ENCODE assay signal across 22 cellular contexts in the genomic region with DNA sequence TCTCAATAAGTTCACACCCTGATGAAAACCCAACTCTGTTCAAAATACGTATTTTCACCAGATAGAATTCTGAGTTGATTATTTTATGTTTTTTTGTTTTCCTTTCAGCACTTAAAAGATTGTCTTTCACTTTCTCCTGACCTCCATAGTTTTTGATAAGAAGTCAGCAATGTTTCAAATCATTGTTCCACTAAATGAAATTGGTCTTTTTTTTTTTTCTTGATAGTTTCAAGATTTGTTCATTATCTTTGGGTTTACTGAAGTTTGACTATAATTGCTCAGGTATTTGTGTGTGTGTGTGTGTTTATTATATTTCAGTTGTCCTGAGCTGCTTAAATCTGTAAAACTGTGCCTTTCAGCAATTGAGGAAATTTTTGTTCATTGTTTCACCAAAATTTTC.
"Had no signal": no experiment of that assay in that cellular context is flagged by ENCODE, and none has a peak within 500 bp of the region (broad histone marks: within the 10 kb centered on the region; RNA-seq: fewer than 3 reads in every experiment).

No MANE protein-coding gene starts in this region.

- H3K4me1 ChIP-seq: left ventricle myocardium inferior, right atrium auricular region, right lobe of liver, stomach, testis, thyroid gland, transverse colon, upper lobe of left lung, vagina had no signal

- DNase-seq: hypothalamus; islet precursor cell; left ventricle myocardium inferior; midbrain; mucosa of descending colon; naive thymus-derived CD4-positive, alpha-beta T cell; ovary; right lobe of liver; stimulated activated CD4-positive, alpha-beta T cell treated with anti-CD3 and anti-CD28 coated beads, Interleukin-1b, Interleukin-23, amount 100 ng/mL, for 48 hours; stimulated activated CD4-positive, alpha-beta T cell treated with anti-CD3 and anti-CD28 coated beads, Interleukin-2, amount 100 ng/mL, for 48 hours; stimulated activated CD4-positive, alpha-beta T cell treated with anti-CD3 and anti-CD28 coated beads, Interleukin-4, amount 100 ng/mL, for 4 hours; stimulated activated CD8-positive, alpha-beta memory T cell treated with anti-CD3 and anti-CD28 coated beads, Interleukin-4, amount 100 ng/mL, for 48 hours; stimulated activated naive CD8-positive, alpha-beta T cell treated with anti-CD3 and anti-CD28 coated beads, Interleukin-15, Interleukin-2, amounts not matched to agents 100 U/mL and 50 U/mL, for 24 hours; stomach; testis; thyroid gland; transverse colon; upper lobe of left lung had no signal

- H3K27me3 ChIP-seq: ovary, right atrium auricular region, right lobe of liver, stomach, testis, thyroid gland, transverse colon, upper lobe of left lung, vagina had no signal

- H3K9me3 ChIP-seq: mucosa of descending colon, ovary, right atrium auricular region, right lobe of liver, stomach, testis, thyroid gland, transverse colon, vagina had no signal

- H3K4me3 ChIP-seq: left ventricle myocardium inferior, lung, mucosa of descending colon, ovary, right atrium auricular region, right lobe of liver, smooth muscle cell, stomach, testis, thyroid gland, transverse colon, upper lobe of left lung, vagina had no signal

- H3K27ac ChIP-seq: left ventricle myocardium inferior, ovary, right atrium auricular region, right lobe of liver, stomach, testis, thyroid gland, transverse colon, upper lobe of left lung, vagina had no signal

- H3K36me3 ChIP-seq: left ventricle myocardium inferior, ovary, right atrium auricular region, right lobe of liver, stomach, thyroid gland, transverse colon, upper lobe of left lung, vagina had no signal
